2 cellular contexts compared by ENCODE assay signal in the genomic region with DNA sequence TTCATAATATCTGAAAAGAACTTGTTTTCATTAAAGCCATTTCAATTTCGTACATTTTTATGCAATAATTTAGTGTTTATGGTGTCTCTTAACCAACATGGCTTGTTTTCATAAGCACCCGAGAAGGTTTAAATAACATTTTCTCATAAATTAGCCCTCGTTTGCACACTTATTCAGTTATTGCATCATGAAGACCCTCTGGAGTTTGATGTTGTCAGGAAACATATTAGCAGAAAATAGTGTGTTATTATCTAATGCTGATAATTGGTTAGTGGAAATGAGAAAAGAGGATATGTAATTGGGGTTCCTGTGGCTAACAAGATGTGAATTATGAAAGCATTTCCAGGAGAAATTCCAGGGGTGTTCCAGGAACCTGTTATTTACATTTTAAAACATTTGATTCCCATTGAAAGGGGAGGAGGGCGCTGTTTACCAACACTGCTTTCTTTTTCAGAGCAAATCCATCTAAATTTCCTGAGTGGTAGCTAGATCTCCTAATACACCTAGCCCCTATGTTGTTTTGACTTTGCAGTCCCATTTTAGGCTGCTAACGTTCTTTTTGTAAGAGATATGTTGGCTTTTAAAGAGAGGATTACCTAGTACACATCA.
TF ChIP-seq lines count a peak whose summit lies in the region.

No MANE protein-coding gene starts in this region.

TF ChIP-seq in SK-N-SH, 30 proteins besides CTCF, POLR2A, EP300 and RAD21 (continued from another document):
- TF ChIP-seq, protein P1, sequence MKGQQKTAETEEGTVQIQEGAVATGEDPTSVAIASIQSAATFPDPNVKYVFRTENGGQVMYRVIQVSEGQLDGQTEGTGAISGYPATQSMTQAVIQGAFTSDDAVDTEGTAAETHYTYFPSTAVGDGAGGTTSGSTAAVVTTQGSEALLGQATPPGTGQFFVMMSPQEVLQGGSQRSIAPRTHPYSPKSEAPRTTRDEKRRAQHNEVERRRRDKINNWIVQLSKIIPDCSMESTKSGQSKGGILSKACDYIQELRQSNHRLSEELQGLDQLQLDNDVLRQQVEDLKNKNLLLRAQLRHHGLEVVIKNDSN (IDR thresholded peaks at IDR 0.05; ENCODE audit: borderline replicate concordance, low read depth): no peak
- TF ChIP-seq RXRA (IDR thresholded peaks at IDR 0.05; ENCODE audit: borderline replicate concordance, low read depth) (no peak), SMC3 (IDR thresholded peaks at IDR 0.05; ENCODE audit: low read depth, low read length) (no peak), JUND (IDR thresholded peaks at IDR 0.05) (no peak), SIN3A (IDR thresholded peaks at IDR 0.05; ENCODE audit: borderline replicate concordance, low read depth, low read length) (no peak), POLR2AphosphoS5 (IDR thresholded peaks at IDR 0.05; ENCODE audit: low read depth, low read length) (no peak), GABPA (IDR thresholded peaks at IDR 0.05; ENCODE audit: low read depth) (no peak)

TF ChIP-seq in SK-N-SH treated with all-trans-retinoic acid at 6 μM for 48 hours, 23 proteins besides CTCF, POLR2A, EP300 and RAD21 (continued from another document):
- no peak for TF ChIP-seq BACH2 (CRISPR knock-in tag; IDR thresholded peaks at IDR 0.05; ENCODE audit: borderline replicate concordance)
- no peak for TF ChIP-seq RARB (CRISPR knock-in tag; IDR thresholded peaks at IDR 0.05)
- TF ChIP-seq TOX (CRISPR knock-in tag; IDR thresholded peaks at IDR 0.05; ENCODE audit: borderline replicate concordance): no peak
- TF ChIP-seq ZFP30 (CRISPR knock-in tag; IDR thresholded peaks at IDR 0.05): no peak
- no peak for TF ChIP-seq ESRRG (CRISPR knock-in tag; IDR thresholded peaks at IDR 0.05)
- TF ChIP-seq SNAI2 (CRISPR knock-in tag; IDR thresholded peaks at IDR 0.05): no peak
- TF ChIP-seq, protein P2, sequence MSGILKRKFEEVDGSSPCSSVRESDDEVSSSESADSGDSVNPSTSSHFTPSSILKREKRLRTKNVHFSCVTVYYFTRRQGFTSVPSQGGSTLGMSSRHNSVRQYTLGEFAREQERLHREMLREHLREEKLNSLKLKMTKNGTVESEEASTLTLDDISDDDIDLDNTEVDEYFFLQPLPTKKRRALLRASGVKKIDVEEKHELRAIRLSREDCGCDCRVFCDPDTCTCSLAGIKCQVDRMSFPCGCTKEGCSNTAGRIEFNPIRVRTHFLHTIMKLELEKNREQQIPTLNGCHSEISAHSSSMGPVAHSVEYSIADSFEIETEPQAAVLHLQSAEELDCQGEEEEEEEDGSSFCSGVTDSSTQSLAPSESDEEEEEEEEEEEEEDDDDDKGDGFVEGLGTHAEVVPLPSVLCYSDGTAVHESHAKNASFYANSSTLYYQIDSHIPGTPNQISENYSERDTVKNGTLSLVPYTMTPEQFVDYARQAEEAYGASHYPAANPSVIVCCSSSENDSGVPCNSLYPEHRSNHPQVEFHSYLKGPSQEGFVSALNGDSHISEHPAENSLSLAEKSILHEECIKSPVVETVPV (CRISPR knock-in tag; IDR thresholded peaks at IDR 0.05): no peak
